16 cellular contexts compared by ENCODE assay signal in genomic region chr4:88010921-88011320, GRCh38. TPM values are rescaled to one million over a fixed set of nuclear protein-coding genes. Genes with fewer than 3 reads are reported as not detected.
DNase-seq lines count a peak whose midpoint lies in the region; ATAC-seq and TF ChIP-seq lines count a peak whose summit lies in the region.
"Had no signal": no experiment of that assay in that cellular context is flagged by ENCODE, and none has a peak within 500 bp of the region (broad histone marks: within the 10 kb centered on the region; RNA-seq: fewer than 3 reads in every experiment).

No MANE protein-coding gene starts in this region.

- no peaks in the 10 kb centered on the region for H3K27me3 ChIP-seq in thoracic aorta (replicated peaks; ENCODE audit: insufficient read depth)
- H3K27me3 ChIP-seq: vagina had no signal

- no peak for ATAC-seq in thoracic aorta (ENCODE audit: insufficient number of reproducible peaks, low FRiP score, low read depth)
- ATAC-seq in GM21515 (IDR thresholded peaks at IDR 0.05; ENCODE audit: unreplicated experiment): no peak
- no peak for ATAC-seq in HG03342 (IDR thresholded peaks at IDR 0.05; ENCODE audit: unreplicated experiment)
- ATAC-seq in GM18511 (IDR thresholded peaks at IDR 0.05; ENCODE audit: unreplicated experiment): no peak
- ATAC-seq: esophagus mucosa had no signal

- peak; percentile 32 for DNase-seq in HFFc6
- DNase-seq in astrocyte of the hippocampus (ENCODE audit: low read depth, low spot score): peak; percentile 18
- peak; percentile 50 for DNase-seq in iris pigment epithelial cell (ENCODE audit: low read depth)
- DNase-seq in thoracic aorta (ENCODE audit: low spot score): no peak
- DNase-seq: amygdala, DMS 273 treated with DMSO at 0.1 percent for 48 hours, left ventricle myocardium inferior, NCI-H187 treated with DMSO at 0.1 percent for 48 hours, retina, T-helper 9 cell had no signal

- TF ChIP-seq CTCF in HFFc6 (IDR thresholded peaks at IDR 0.05) (no peak), thoracic aorta (IDR thresholded peaks at IDR 0.05) (no peak)

- peaks cover 65% of the 10 kb centered on the region for H3K4me1 Mint-ChIP-seq in HFFc6 (ENCODE audit: low read depth)

- peak overlapping the region; percentile 98 for H3K27ac ChIP-seq in thoracic aorta
- H3K27ac ChIP-seq: left ventricle myocardium inferior had no signal

- H3K36me3 ChIP-seq in thoracic aorta: no peaks in the 10 kb centered on the region
- H3K36me3 ChIP-seq: left ventricle myocardium inferior, vagina had no signal

- peaks cover 25 to 66% of the 10 kb centered on the region in 2 donors for H3K4me1 ChIP-seq in thoracic aorta (ENCODE audit: control insufficient read depth in 1 of 2, low read depth in 2 of 2)

- H3K4me3 Mint-ChIP-seq in HFFc6: peak overlapping the region; percentile 73

- H3K36me3 Mint-ChIP-seq in HFFc6 (ENCODE audit: low read depth): peaks cover 36% of the 10 kb centered on the region

- peak overlapping the region; percentile 78 for H3K27ac Mint-ChIP-seq in HFFc6

- H3K4me3 ChIP-seq in thoracic aorta: peak overlapping the region; percentile 89
- H3K4me3 ChIP-seq: left ventricle myocardium inferior, vagina had no signal

- no peaks in the 10 kb centered on the region for H3K9me3 ChIP-seq in thoracic aorta
- H3K9me3 ChIP-seq: left ventricle myocardium inferior, vagina had no signal

- H3K27me3 Mint-ChIP-seq in HFFc6 (ENCODE audit: insufficient read depth): no peaks in the 10 kb centered on the region; the same call in 1 of the 2 replicates

- no peaks in the 10 kb centered on the region for H3K9me3 Mint-ChIP-seq in HFFc6

RNA-seq across cellular contexts. Expression of gene PKD2, which starts 3.5 kb away (rescaled TPM):
- total RNA-seq in HFFc6 (2021; fragmentation: NEBNext Ultra II Directional; extraction: Animal tissue kit (Norgen Biotek cat#: 25700)): 100 to 1,000 TPM in 1 of 6 experiments, 10 to 100 TPM in 5; 67.8 to 103 (median 70.4) TPM
- 100 to 1,000 TPM; 254 to 259 TPM for total RNA-seq in thoracic aorta

RNA-seq across cellular contexts. Expression of gene SPP1, which starts 35.4 kb away (rescaled TPM):
- total RNA-seq in HFFc6 (2021; fragmentation: NEBNext Ultra II Directional; extraction: Animal tissue kit (Norgen Biotek cat#: 25700)): 10 to 100 TPM in 1 of 6 experiments, 1 to 10 TPM in 5; 5.9 to 10.8 (median 7.1) TPM
- 10 to 100 TPM; 22.1 to 29.2 TPM for total RNA-seq in thoracic aorta
- total RNA-seq: activated CD8-positive, alpha-beta memory T cell treated with anti-CD3 and anti-CD28 coated beads for 36 hours had no signal
